Comparison of ENCODE assay signal across 8 cellular contexts in the genomic region with DNA sequence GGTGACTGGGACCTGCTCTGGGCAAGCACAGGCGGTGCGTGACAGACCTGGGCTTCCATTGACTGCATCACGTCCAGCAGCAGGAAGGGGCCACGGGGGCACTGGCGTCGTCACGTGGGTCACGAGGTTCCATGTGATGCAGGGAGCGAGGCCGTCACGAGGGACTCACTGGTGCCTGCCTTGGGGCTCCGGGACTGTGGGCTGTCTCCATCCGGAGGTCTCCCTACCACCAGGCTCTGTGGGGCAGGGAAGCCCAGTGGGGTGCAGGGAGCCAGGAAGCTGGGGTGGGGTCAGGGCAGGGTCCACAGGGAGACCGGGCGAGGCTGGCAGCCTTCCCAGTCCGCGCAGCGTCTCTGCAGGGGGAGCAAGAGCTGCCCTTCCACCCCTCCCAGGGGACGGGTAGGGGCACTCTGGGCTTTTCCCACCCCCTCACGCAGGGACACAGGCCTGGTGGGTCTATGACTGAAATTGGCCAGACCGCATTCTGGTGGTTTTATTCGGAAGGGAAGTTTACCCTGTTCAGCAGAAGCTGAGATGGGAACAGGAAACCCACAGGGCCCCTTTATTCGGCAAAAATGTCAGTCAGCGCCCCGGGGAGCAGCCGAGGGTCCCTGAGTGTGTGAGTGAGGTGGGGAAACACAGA. TPM values are rescaled to one million over a fixed set of nuclear protein-coding genes. Genes with fewer than 3 reads are reported as not detected.
DNase-seq lines count a peak whose midpoint lies in the region; ATAC-seq, FAIRE-seq and TF ChIP-seq lines count a peak whose summit lies in the region.

No MANE protein-coding gene starts in this region.

- no peaks in the 10 kb centered on the region for H4K20me1 ChIP-seq in keratinocyte (ENCODE audit: control insufficient read depth, extremely low read depth, insufficient read depth, low read length)

- H3K9ac ChIP-seq in keratinocyte (ENCODE audit: control insufficient read depth, extremely low read depth, insufficient read depth, low read length), result peak overlapping the region; percentile 74

- 7 to 26% (median 14%) methylated on average over 7 to 26 of the region's 26 CpGs for WGBS in adrenal gland, 4 donors

- TF ChIP-seq POLR2A in adrenal gland (IDR thresholded peaks at IDR 0.05), result peak; percentile 30 to 75

- H3K4me1 ChIP-seq in adrenal gland (replicated peaks in 1 of 2), result peaks cover 15 to 30% of the 10 kb centered on the region in 2 donors
- peaks cover 11% of the 10 kb centered on the region for H3K4me1 ChIP-seq in keratinocyte (ENCODE audit: control insufficient read depth, extremely low read depth, insufficient read depth, low read length)

- H3K27me3 ChIP-seq in adrenal gland (no peaks in the 10 kb centered on the region), keratinocyte (ENCODE audit: control insufficient read depth, extremely low read depth, insufficient read depth, low read length) (no peaks in the 10 kb centered on the region)

- DNase-seq in GM13977 (ENCODE audit: low spot score), result peak; percentile 79
- peak; percentile 34 for DNase-seq in SKM-1 (lab: John Stamatoyannopoulos, UW; ENCODE audit: unreplicated experiment)
- peak; percentile 83 to 93 (median 90) for DNase-seq in adrenal gland
- no peak for DNase-seq in keratinocyte (ENCODE audit: low read depth, low spot score)
- DNase-seq in stimulated activated CD4-positive, alpha-beta T cell treated with anti-CD3 and anti-CD28 coated beads, Interleukin-4, amount 100 ng/mL, for 24 hours, result peak; percentile 78
- no peak for DNase-seq in amniotic stem cell (lab: John Stamatoyannopoulos, UW)

- TF ChIP-seq CTCF in GM13977 (IDR thresholded peaks at IDR 0.05; ENCODE audit: extremely low read depth, insufficient read depth, missing control alignments) (peak; percentile 9), adrenal gland (IDR thresholded peaks at IDR 0.05) (no peak), keratinocyte (optimal IDR thresholded peaks at IDR 0.05 in 1 of 3, IDR thresholded peaks at IDR 0.05 in 1 of 3, conservative IDR thresholded peaks at IDR 0.05 in 1 of 3; ENCODE audit: extremely low read depth in 1 of 3, insufficient read depth in 2 of 3, low read length in 3 of 3) (no peak)

- no peak for FAIRE-seq in keratinocyte (lab: Jason Lieb, UNC)

- no peaks in the 10 kb centered on the region for H3K9me1 ChIP-seq in keratinocyte (ENCODE audit: control insufficient read depth, extremely low read depth, insufficient read depth, low read length)

- H3K79me2 ChIP-seq in keratinocyte (ENCODE audit: control insufficient read depth, insufficient read depth, low read length), result no peaks in the 10 kb centered on the region

- ATAC-seq in HG03025 (IDR thresholded peaks at IDR 0.05; ENCODE audit: low FRiP score, unreplicated experiment), result peak; percentile 6
- ATAC-seq in HG03457 (IDR thresholded peaks at IDR 0.05; ENCODE audit: unreplicated experiment), result no peak

- peak overlapping the region; percentile 92 for H2AFZ ChIP-seq in keratinocyte (ENCODE audit: control insufficient read depth, low read length)

- no peaks in the 10 kb centered on the region for H3K9me3 ChIP-seq in adrenal gland (replicated peaks in 1 of 3)
- H3K9me3 ChIP-seq in keratinocyte (ENCODE audit: control insufficient read depth, low read depth, low read length), result no peaks in the 10 kb centered on the region

- intact Hi-C loops in adrenal gland (cut with DNase I), result no loop called here

- peak overlapping the region in 3 of 4 donors; percentile 52 to 80 (median 58) for H3K4me3 ChIP-seq in adrenal gland
- H3K4me3 ChIP-seq in keratinocyte (ENCODE audit: control insufficient read depth in 2 of 3, extremely low read depth in 1 of 3, insufficient read depth in 2 of 3, low read depth in 1 of 3, low read length in 3 of 3), result peak overlapping the region; percentile 30 to 75 (median 74)

- peak overlapping the region; percentile 69 to 95 (median 75) for H3K27ac ChIP-seq in adrenal gland
- H3K27ac ChIP-seq in keratinocyte (ENCODE audit: control insufficient read depth, insufficient read depth, low read length), result peak overlapping the region; percentile 36

- H3K4me2 ChIP-seq in keratinocyte (ENCODE audit: control insufficient read depth, extremely low read depth, insufficient read depth, low read depth, low read length), result peak overlapping the region; percentile 93

- dilution Hi-C loops in keratinocyte (cut with MboI; ENCODE audit: extremely low pct_ligation_motif_present, low sequenced_read_pairs), result no loop called here

- in situ Hi-C loops in GM13977 (cut with MboI; ENCODE audit: low pct_unique_long_range_greater_than_20kb, low sequenced_read_pairs, unreplicated experiment), result no loop called here

- H3K36me3 ChIP-seq in adrenal gland (replicated peaks in 1 of 2), result peaks cover 0 to 21% of the 10 kb centered on the region in 2 donors
- no peaks in the 10 kb centered on the region for H3K36me3 ChIP-seq in keratinocyte (ENCODE audit: control insufficient read depth in 2 of 2, extremely low read depth in 1 of 2, insufficient read depth in 2 of 2, low read length in 2 of 2)

RNA-seq across cellular contexts. Expression of gene TNFRSF14, which starts 0.4 kb away (rescaled TPM):
- total RNA-seq in adrenal gland, result 100 to 1,000 TPM in 6 of 8 donors, 10 to 100 TPM in 2; 55.2 to 127 (median 116) TPM
- polyA plus RNA-seq in adrenal gland, result 100 to 1,000 TPM in 2 of 3 donors, 10 to 100 TPM in 1; 11.6 to 554 (median 238) TPM
- polyA plus RNA-seq in keratinocyte, result 5.2 to 10.9 TPM (median 7.5 TPM) in 3 replicates
- polyA plus RNA-seq in keratinocyte (2011; ENCODE audit: low read depth), result 1.9 TPM
- polyA plus RNA-seq in keratinocyte (2011; cell fraction: cytosol; rRNA removed), result 3.4 and 9.2 TPM in 2 replicates
- polyA plus RNA-seq in keratinocyte (2011; cell fraction: nucleus; rRNA removed), result 29.2 and 48.7 TPM in 2 replicates
- 6.7 and 8.1 TPM in 2 replicates for polyA plus RNA-seq in keratinocyte (2012; ENCODE audit: low replicate concordance)
- 3.9 to 11.4 TPM (median 6.5 TPM) in 3 replicates for polyA minus RNA-seq in keratinocyte
- polyA minus RNA-seq in keratinocyte (2011; cell fraction: cytosol; rRNA and poly(A)+ RNA removed), result 8.6 TPM
- polyA minus RNA-seq in keratinocyte (2011; cell fraction: nucleus; rRNA and poly(A)+ RNA removed), result 5.9 and 7.4 TPM in 2 replicates

RNA-seq across cellular contexts. Expression of gene HES5, which starts 25.7 kb away (rescaled TPM):
- total RNA-seq in adrenal gland, result not detected
- not detected for polyA plus RNA-seq in adrenal gland
- polyA plus RNA-seq in keratinocyte, result 0.33 to 0.44 TPM (median 0.37 TPM) in 3 replicates
- polyA plus RNA-seq in keratinocyte (2011; ENCODE audit: low read depth), result 0.75 TPM
- 0.16 TPM in 2 replicates for polyA plus RNA-seq in keratinocyte (2011; cell fraction: cytosol; rRNA removed)
- polyA plus RNA-seq in keratinocyte (2011; cell fraction: nucleus; rRNA removed), result 0.43 and 0.46 TPM in 2 replicates
- 0.33 and 2.0 TPM in 2 replicates for polyA plus RNA-seq in keratinocyte (2012; ENCODE audit: low replicate concordance)
- polyA minus RNA-seq in keratinocyte, result 0.72 to 2.0 TPM (median 1.0 TPM) in 3 replicates
- 11.1 TPM for polyA minus RNA-seq in keratinocyte (2011; cell fraction: cytosol; rRNA and poly(A)+ RNA removed)
- polyA minus RNA-seq in keratinocyte (2011; cell fraction: nucleus; rRNA and poly(A)+ RNA removed), result 0.47 and 2.1 TPM in 2 replicates

RNA-seq across cellular contexts. Expression of gene PANK4, which starts 29.4 kb away (rescaled TPM):
- total RNA-seq in adrenal gland, result 10 to 100 TPM; 14.2 to 50.2 (median 31.4) TPM
- polyA plus RNA-seq in adrenal gland (10 to 100 TPM; 13.8 to 44.1 (median 26.2) TPM), keratinocyte (14.5 to 15.7 TPM (median 14.8 TPM) in 3 replicates)
- polyA plus RNA-seq in keratinocyte (2011; ENCODE audit: low read depth), result 9.0 TPM
- 5.7 and 7.6 TPM in 2 replicates for polyA plus RNA-seq in keratinocyte (2011; cell fraction: cytosol; rRNA removed)
- 27.9 and 28.9 TPM in 2 replicates for polyA plus RNA-seq in keratinocyte (2011; cell fraction: nucleus; rRNA removed)
- 14.0 and 15.0 TPM in 2 replicates for polyA plus RNA-seq in keratinocyte (2012; ENCODE audit: low replicate concordance)
- polyA minus RNA-seq in keratinocyte, result 13.7 to 21.6 TPM (median 14.6 TPM) in 3 replicates
- polyA minus RNA-seq in keratinocyte (2011; cell fraction: cytosol; rRNA and poly(A)+ RNA removed), result 35.5 TPM
- polyA minus RNA-seq in keratinocyte (2011; cell fraction: nucleus; rRNA and poly(A)+ RNA removed), result 17.4 and 21.3 TPM in 2 replicates

RNA-seq across cellular contexts. Expression of gene PRXL2B, which starts 30.8 kb away (rescaled TPM):
- 10 to 100 TPM; 19.9 to 64.0 (median 33.6) TPM for total RNA-seq in adrenal gland
- 10 to 100 TPM; 19.8 to 39.7 (median 25.8) TPM for polyA plus RNA-seq in adrenal gland
- polyA plus RNA-seq in keratinocyte, result 11.4 to 18.6 TPM (median 16.8 TPM) in 3 replicates
- polyA plus RNA-seq in keratinocyte (2011; ENCODE audit: low read depth), result 4.8 TPM
- 15.9 and 23.0 TPM in 2 replicates for polyA plus RNA-seq in keratinocyte (2011; cell fraction: cytosol; rRNA removed)
- polyA plus RNA-seq in keratinocyte (2011; cell fraction: nucleus; rRNA removed), result 22.6 and 25.1 TPM in 2 replicates
- polyA plus RNA-seq in keratinocyte (2012; ENCODE audit: low replicate concordance), result 5.9 and 23.1 TPM in 2 replicates
- 11.2 to 15.5 TPM (median 13.1 TPM) in 3 replicates for polyA minus RNA-seq in keratinocyte
- 20.9 TPM for polyA minus RNA-seq in keratinocyte (2011; cell fraction: cytosol; rRNA and poly(A)+ RNA removed)
- 8.9 and 10.9 TPM in 2 replicates for polyA minus RNA-seq in keratinocyte (2011; cell fraction: nucleus; rRNA and poly(A)+ RNA removed)

Comparison
In these comparisons a context has a peak if more than half of its experiments do, and no peak if none do; other contexts are left out.
1. DNase-seq: peak in GM13977 (single experiment), SKM-1 (single experiment), adrenal gland (7 of 7) and stimulated activated CD4-positive, alpha-beta T cell treated with anti-CD3 and anti-CD28 coated beads, Interleukin-4, amount 100 ng/mL, for 24 hours (single experiment); none in keratinocyte (single experiment) and amniotic stem cell (single experiment).